ENCODE assay signal across 8 cellular contexts in genomic region chr12:51820721-51821422, GRCh38. TPM values are rescaled to one million over a fixed set of nuclear protein-coding genes. Genes with fewer than 3 reads are reported as not detected.
DNase-seq lines count a peak whose midpoint lies in the region; TF ChIP-seq lines count a peak whose summit lies in the region.

No MANE protein-coding gene starts in this region.

- no peak overlapping the region for H3K18ac ChIP-seq in trophoblast cell (ENCODE audit: low read length)

- H3K14ac ChIP-seq in trophoblast cell (ENCODE audit: low read length): no peak overlapping the region

- H2BK5ac ChIP-seq in trophoblast cell (ENCODE audit: low read depth, low read length, poor library complexity): no peak overlapping the region

- no peak overlapping the region for H3K4me3 Mint-ChIP-seq in HFFc6

- no peak overlapping the region for H3K27ac Mint-ChIP-seq in HFFc6

- TF ChIP-seq POLR2A in tibial nerve (IDR thresholded peaks at IDR 0.05): peak in 1 of 2 donors; percentile 20

- TF ChIP-seq CTCF in fibroblast of pulmonary artery (IDR thresholded peaks at IDR 0.05; ENCODE audit: low read length, missing control alignments): no peak
- peak in 1 of 5 experiments; percentile 10 for TF ChIP-seq CTCF in tibial nerve (IDR thresholded peaks at IDR 0.05)
- TF ChIP-seq CTCF in HFFc6 (IDR thresholded peaks at IDR 0.05): no peak

- H3K79me2 ChIP-seq in trophoblast cell (ENCODE audit: control insufficient read depth, insufficient read depth, low read length, poor library complexity): no peaks in the 10 kb centered on the region

- H3K4me1 ChIP-seq in HAP-1 (no peaks in the 10 kb centered on the region; the same call in none of the 2 replicates), trophoblast cell (ENCODE audit: control insufficient read depth in 1 of 2, insufficient read depth in 2 of 2, low read length in 2 of 2) (peaks cover 2 to 3% of the 10 kb centered on the region in 2 experiments), tibial nerve (peaks cover 0 to 8% (median 1%) of the 10 kb centered on the region in 4 donors)

- H4K8ac ChIP-seq in trophoblast cell (ENCODE audit: low read depth, low read length): peak overlapping the region; percentile 19

- WGBS in trophoblast cell (ENCODE audit: extremely low coverage, insufficient coverage, insufficient read length): no CpG with 5 or more reads among the region's 94 CpGs
- WGBS in tibial nerve, 2 donors: 70 to 76% methylated on average over 47 to 75 of the region's 94 CpGs

- no peak overlapping the region for H2BK12ac ChIP-seq in trophoblast cell (ENCODE audit: low read length)

- no peak overlapping the region for H3K4ac ChIP-seq in trophoblast cell (ENCODE audit: low read depth, low read length)

- H4K12ac ChIP-seq in trophoblast cell (ENCODE audit: low read depth, low read length): no peak overlapping the region

- H3K79me1 ChIP-seq in trophoblast cell (ENCODE audit: low read length): no peaks in the 10 kb centered on the region

- H3K4me1 Mint-ChIP-seq in HFFc6 (ENCODE audit: low read depth): peaks cover 26% of the 10 kb centered on the region

- no peak overlapping the region for H3K23ac ChIP-seq in trophoblast cell (ENCODE audit: low read length)

- peak overlapping the region; percentile 76 for H3K4me3 ChIP-seq in HAP-1
- peak overlapping the region; percentile 52 for H3K4me3 ChIP-seq in fibroblast of pulmonary artery (replicated peaks; ENCODE audit: low read depth, low read length)
- peak overlapping the region; percentile 63 for H3K4me3 ChIP-seq in trophoblast cell (ENCODE audit: low read depth, low read length)
- H3K4me3 ChIP-seq in tibial nerve: peak overlapping the region in 3 of 4 donors; percentile 19 to 46 (median 45)

- H3K36me3 Mint-ChIP-seq in HFFc6 (ENCODE audit: low read depth): no peaks in the 10 kb centered on the region

- H2AFZ ChIP-seq in trophoblast cell (ENCODE audit: insufficient read depth, low read length, poor library complexity): no peak overlapping the region

- H4K91ac ChIP-seq in trophoblast cell (ENCODE audit: low read depth, low read length): no peak overlapping the region

- no peak for TF ChIP-seq EP300 in tibial nerve (IDR thresholded peaks at IDR 0.05)

- H3K27me3 Mint-ChIP-seq in HFFc6 (ENCODE audit: insufficient read depth): peaks cover 2% of the 10 kb centered on the region; the same call in 1 of the 2 replicates

- no peak overlapping the region for H3K27ac ChIP-seq in trophoblast cell (ENCODE audit: low read depth, low read length)
- peak overlapping the region in 2 of 4 donors; percentile 20 to 59 for H3K27ac ChIP-seq in tibial nerve

- no peak overlapping the region for H2BK120ac ChIP-seq in trophoblast cell (ENCODE audit: insufficient read depth, low read length, poor library complexity)

- H3K9ac ChIP-seq in trophoblast cell (ENCODE audit: low read length): no peak overlapping the region

- no peaks in the 10 kb centered on the region for H3K9me3 Mint-ChIP-seq in HFFc6

- DNase-seq in 8988T: peak; percentile 20
- DNase-seq in HAP-1 (ENCODE audit: low spot score in 2 of 2): peak; percentile 76 to 90
- DNase-seq in NCI-H82 treated with DMSO at 0.1 percent for 48 hours (lab: John Stamatoyannopoulos, UW; ENCODE audit: unreplicated experiment): peak; percentile 64
- peak; percentile 86 for DNase-seq in activated T-cell treated with anti-CD3 and anti-CD28 coated beads for 48 hours (ENCODE audit: low read depth)
- peak; percentile 42 for DNase-seq in fibroblast of pulmonary artery (ENCODE audit: low read depth)
- DNase-seq in trophoblast cell: peak in 1 of 2 donors; percentile 49
- DNase-seq in tibial nerve (ENCODE audit: low spot score in 2 of 2): no peak
- DNase-seq in HFFc6: no peak

- peak overlapping the region; percentile 45 for H3K4me2 ChIP-seq in trophoblast cell (ENCODE audit: low read length)

- no peak overlapping the region for H2AK5ac ChIP-seq in trophoblast cell (ENCODE audit: low read length)

- in situ Hi-C loops in HAP-1 (cut with MboI; ENCODE audit: low sequenced_read_pairs): loop anchor here (10.0 kb wide), 1 partner anchor 396 kb away; the partner anchor contains the start of gene SLC4A8

- H3K36me3 ChIP-seq in HAP-1 (replicated peaks) (no peaks in the 10 kb centered on the region), trophoblast cell (ENCODE audit: control insufficient read depth in 1 of 2, insufficient read depth in 2 of 2, low read length in 2 of 2) (peaks cover 38 to 42% of the 10 kb centered on the region in 2 experiments), tibial nerve (peaks cover 0 to 6% (median 0%) of the 10 kb centered on the region in 3 donors)

- no peaks in the 10 kb centered on the region for H3K9me3 ChIP-seq in HAP-1
- no peaks in the 10 kb centered on the region for H3K9me3 ChIP-seq in trophoblast cell (ENCODE audit: insufficient read depth, low read depth, low read length)
- H3K9me3 ChIP-seq in tibial nerve: no peaks in the 10 kb centered on the region

- H3K27me3 ChIP-seq in HAP-1 (ENCODE audit: low read depth): no peaks in the 10 kb centered on the region
- no peaks in the 10 kb centered on the region for H3K27me3 ChIP-seq in trophoblast cell (ENCODE audit: insufficient read depth, low read length)
- no peaks in the 10 kb centered on the region for H3K27me3 ChIP-seq in tibial nerve

RNA-seq across cellular contexts. Expression of gene FIGNL2, which starts 27.6 kb away (rescaled TPM):
- polyA plus RNA-seq in trophoblast cell (2013): 23.9 and 25.0 TPM in 2 replicates
- total RNA-seq in tibial nerve: 1 to 10 TPM; 1.1 to 2.1 (median 1.3) TPM
- not detected for total RNA-seq in HFFc6 (2021; fragmentation: NEBNext Ultra II Directional; extraction: Animal tissue kit (Norgen Biotek cat#: 25700))

Comparison
In these comparisons a context has a peak if more than half of its experiments do, and no peak if none do; other contexts are left out.
1. DNase-seq: peak in 8988T (single experiment), HAP-1 (2 of 2), NCI-H82 treated with DMSO at 0.1 percent for 48 hours (single experiment), activated T-cell treated with anti-CD3 and anti-CD28 coated beads for 48 hours (single experiment) and fibroblast of pulmonary artery (single experiment); none in tibial nerve (0 of 2) and HFFc6 (single experiment).
2. Peak in every context shown above with its lines, with median percentiles within 50 percentile points of each other: H3K4me3 ChIP-seq.